In the genomic region with DNA sequence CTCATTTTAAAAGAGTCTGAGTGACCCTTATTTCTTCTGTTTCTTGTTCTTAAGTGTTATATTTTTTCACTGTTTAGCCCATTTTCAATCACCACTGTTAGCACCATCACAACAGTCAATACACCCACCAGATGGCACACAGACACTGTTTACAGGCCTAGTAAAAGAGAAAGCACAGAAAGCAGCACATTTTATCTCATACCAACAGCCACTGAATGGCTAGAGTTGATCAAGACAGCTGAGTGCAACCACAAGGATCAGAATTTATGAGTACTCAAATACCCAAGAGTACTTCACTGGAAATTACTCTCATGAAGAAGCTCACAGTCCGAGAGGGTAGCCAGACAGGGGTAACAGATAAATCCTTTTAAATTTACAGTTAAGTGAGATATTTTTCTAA, we compare ENCODE assay signal across 8 cellular contexts.
DNase-seq lines count a peak whose midpoint lies in the region; ATAC-seq and TF ChIP-seq lines count a peak whose summit lies in the region.

No MANE protein-coding gene starts in this region.

- peaks cover 25% of the 10 kb centered on the region for H3K4me1 Mint-ChIP-seq in activated naive CD4-positive, alpha-beta T cell treated with anti-CD3 and anti-CD28 coated beads, Interleukin-2, amount 10 ng/mL, durations not matched to agents 7 days and 5 days

- H3K27ac Mint-ChIP-seq in activated naive CD4-positive, alpha-beta T cell treated with anti-CD3 and anti-CD28 coated beads, Interleukin-2, amount 50 U/mL, for 72 hours = peak overlapping the region in 1 of 2 donors; percentile 24
- H3K27ac Mint-ChIP-seq in activated naive CD4-positive, alpha-beta T cell treated with anti-CD3 and anti-CD28 coated beads, Interleukin-2, amount 10 ng/mL, durations not matched to agents 7 days and 5 days = no peak overlapping the region

- no peaks in the 10 kb centered on the region for H3K36me3 ChIP-seq in ovary

- no peak for TF ChIP-seq EP300 in ovary (IDR thresholded peaks at IDR 0.05)

- no peaks in the 10 kb centered on the region for H3K9me3 Mint-ChIP-seq in activated naive CD4-positive, alpha-beta T cell treated with anti-CD3 and anti-CD28 coated beads, Interleukin-2, amount 50 U/mL, for 72 hours
- no peaks in the 10 kb centered on the region for H3K9me3 Mint-ChIP-seq in activated naive CD4-positive, alpha-beta T cell treated with anti-CD3 and anti-CD28 coated beads, Interleukin-2, amount 10 ng/mL, durations not matched to agents 7 days and 5 days

- no peak overlapping the region for H3K27ac ChIP-seq in ovary

- no peak for TF ChIP-seq POLR2A in ovary (IDR thresholded peaks at IDR 0.05)

- H3K4me3 Mint-ChIP-seq in activated naive CD4-positive, alpha-beta T cell treated with anti-CD3 and anti-CD28 coated beads, Interleukin-2, amount 10 ng/mL, durations not matched to agents 7 days and 5 days = no peak overlapping the region

- intact Hi-C loops in ovary (cut with DNase I) = no loop called here

- H3K4me3 ChIP-seq in fibroblast of pulmonary artery (replicated peaks; ENCODE audit: low read depth, low read length) = no peak overlapping the region
- H3K4me3 ChIP-seq in ovary = no peak overlapping the region

- peak; percentile 60 to 86 for ATAC-seq in activated naive CD4-positive, alpha-beta T cell treated with anti-CD3 and anti-CD28 coated beads, Interleukin-2, amount 50 U/mL, for 72 hours
- ATAC-seq in HG02610 (IDR thresholded peaks at IDR 0.05; ENCODE audit: unreplicated experiment) (peak; percentile 90), left lobe of liver (no peak)

- no peaks in the 10 kb centered on the region for H3K36me3 Mint-ChIP-seq in activated naive CD4-positive, alpha-beta T cell treated with anti-CD3 and anti-CD28 coated beads, Interleukin-2, amount 50 U/mL, for 72 hours
- peaks cover 4% of the 10 kb centered on the region for H3K36me3 Mint-ChIP-seq in activated naive CD4-positive, alpha-beta T cell treated with anti-CD3 and anti-CD28 coated beads, Interleukin-2, amount 10 ng/mL, durations not matched to agents 7 days and 5 days

- CTCF ChIA-PET in activated naive CD4-positive, alpha-beta T cell treated with anti-CD3 and anti-CD28 coated beads, Interleukin-2, amount 10 ng/mL, durations not matched to agents 7 days and 5 days (lab: Charles Lee) = interaction anchor here (0.7 to 2.7 kb wide), 5 partner anchors 103 to 257 kb away, joined by 3 to 11 read pairs (median 3); no protein-coding TSS in a partner anchor

- no peaks in the 10 kb centered on the region for H3K9me3 ChIP-seq in ovary

- H3K4me1 ChIP-seq in ovary (ENCODE audit: insufficient read depth) = peaks cover 1% of the 10 kb centered on the region

- no peak for DNase-seq in activated naive CD4-positive, alpha-beta T cell treated with anti-CD3 and anti-CD28 coated beads, Interleukin-2, amount 50 U/mL, for 72 hours (ENCODE audit: low spot score in 2 of 2)
- DNase-seq in activated naive CD4-positive, alpha-beta T cell treated with anti-CD3 and anti-CD28 coated beads, Interleukin-2, amount 10 ng/mL, durations not matched to agents 7 days and 5 days = no peak
- peak; percentile 44 for DNase-seq in NCI-H2029 treated with DMSO at 0.1 percent for 48 hours (lab: John Stamatoyannopoulos, UW)
- DNase-seq in fibroblast of pulmonary artery (ENCODE audit: low read depth) = peak; percentile 7
- no peak for DNase-seq in ovary
- DNase-seq in left lobe of liver (ENCODE audit: low spot score) = no peak
- DNase-seq in activated CD8-positive, alpha-beta memory T cell treated with anti-CD3 and anti-CD28 coated beads, Interleukin-2, amount 50 U/mL, for 4 hours = no peak

- 79 to 93% (median 86%) methylated on average over 1 of the region's 1 CpG for WGBS in ovary, 3 donors

- TF ChIP-seq CTCF in fibroblast of pulmonary artery (IDR thresholded peaks at IDR 0.05; ENCODE audit: low read length, missing control alignments) (no peak), ovary (IDR thresholded peaks at IDR 0.05) (no peak)

- H3K27me3 Mint-ChIP-seq in activated naive CD4-positive, alpha-beta T cell treated with anti-CD3 and anti-CD28 coated beads, Interleukin-2, amount 10 ng/mL, durations not matched to agents 7 days and 5 days = no peaks in the 10 kb centered on the region

- no peaks in the 10 kb centered on the region for H3K27me3 ChIP-seq in ovary

Comparison
In these comparisons a context has a peak if more than half of its experiments do, and no peak if none do; other contexts are left out.
1. DNase-seq: peak in NCI-H2029 treated with DMSO at 0.1 percent for 48 hours (single experiment) and fibroblast of pulmonary artery (single experiment); none in activated naive CD4-positive, alpha-beta T cell treated with anti-CD3 and anti-CD28 coated beads, Interleukin-2, amount 50 U/mL, for 72 hours (0 of 2), activated naive CD4-positive, alpha-beta T cell treated with anti-CD3 and anti-CD28 coated beads, Interleukin-2, amount 10 ng/mL, durations not matched to agents 7 days and 5 days (single experiment), ovary (0 of 5), left lobe of liver (single experiment) and activated CD8-positive, alpha-beta memory T cell treated with anti-CD3 and anti-CD28 coated beads, Interleukin-2, amount 50 U/mL, for 4 hours (single experiment).